ENCODE assay signal across 19 cellular contexts in the genomic region with DNA sequence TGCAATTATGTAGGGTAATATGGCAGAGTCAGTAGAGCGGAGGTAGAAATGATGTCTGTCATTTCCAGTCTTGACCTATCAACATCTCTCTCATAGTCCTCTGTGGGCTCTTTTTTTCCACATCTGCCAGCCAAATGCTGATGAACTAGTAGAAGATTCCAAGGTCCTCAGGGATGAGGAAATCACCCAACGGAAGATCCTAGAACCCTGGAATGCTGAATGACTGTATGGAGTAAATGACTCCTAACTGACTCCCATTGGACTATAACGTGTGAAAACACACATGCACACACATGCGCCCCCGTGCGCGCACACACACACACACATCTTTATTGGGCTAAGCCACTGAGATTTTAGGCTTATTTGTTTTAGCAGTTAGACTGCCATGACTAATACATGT.
DNase-seq lines count a peak whose midpoint lies in the region; TF ChIP-seq lines count a peak whose summit lies in the region.
"Had no signal": no experiment of that assay in that cellular context is flagged by ENCODE, and none has a peak within 500 bp of the region (broad histone marks: within the 10 kb centered on the region; RNA-seq: fewer than 3 reads in every experiment).

No MANE protein-coding gene starts in this region.

- no peak overlapping the region for H3K4me3 ChIP-seq in GM23248
- no peak overlapping the region for H3K4me3 ChIP-seq in fibroblast of mammary gland (ENCODE audit: control insufficient read depth, low read depth, low read length)
- H3K4me3 ChIP-seq in H7 (ENCODE audit: insufficient read depth, low read depth, low read length) = no peak overlapping the region
- H3K4me3 ChIP-seq: GM12878, GM23338, HAP-1 had no signal

- no peak overlapping the region for H3K27ac ChIP-seq in GM23248
- H3K27ac ChIP-seq: 22Rv1 had no signal

- no peaks in the 10 kb centered on the region for H3K79me2 ChIP-seq in GM23248 (ENCODE audit: insufficient read depth)

- no peak overlapping the region for H3K9ac ChIP-seq in GM23248

- TF ChIP-seq CTCF in fibroblast of mammary gland (conservative IDR thresholded peaks at IDR 0.05; ENCODE audit: control insufficient read depth, insufficient read depth, low read depth, low read length) = no peak

- peaks cover 29% of the 10 kb centered on the region for H3K4me1 ChIP-seq in GM23248 (ENCODE audit: insufficient read depth)
- H3K4me1 ChIP-seq: HAP-1 had no signal

- no peaks in the 10 kb centered on the region for H3K9me3 ChIP-seq in GM23248 (ENCODE audit: low read depth)
- H3K9me3 ChIP-seq: HAP-1 had no signal

- H3K4me2 ChIP-seq in GM23248 (ENCODE audit: unreplicated experiment) = no peak overlapping the region
- H3K4me2 ChIP-seq: GM23338 had no signal

- H4K20me1 ChIP-seq in GM23248 (ENCODE audit: insufficient read depth) = no peaks in the 10 kb centered on the region

- H3K27me3 ChIP-seq in GM23248 (replicated peaks; ENCODE audit: insufficient read depth) (no peaks in the 10 kb centered on the region), H7 (ENCODE audit: control insufficient read depth, insufficient read depth, low read length) (no peaks in the 10 kb centered on the region)

- in situ Hi-C loops in GM23248 (cut with MboI) = no loop called here

- no peak overlapping the region for H2AFZ ChIP-seq in GM23248
- H2AFZ ChIP-seq: GM23338 had no signal

- H3K9me2 ChIP-seq in GM23248 (ENCODE audit: insufficient read depth) = no peaks in the 10 kb centered on the region

- DNase-seq in AG08395 (ENCODE audit: low spot score) (peak; percentile 13), EL (peak; percentile 16), GM23248 (peak; percentile 29), fibroblast of mammary gland (ENCODE audit: low read depth) (peak; percentile 32), H7 (no peak), UCSD-AML1 (lab: John Stamatoyannopoulos, UW; ENCODE audit: unreplicated experiment) (no peak), kidney glomerular epithelial cell (lab: John Stamatoyannopoulos, UW) (no peak), GDM1 (lab: John Stamatoyannopoulos, UW) (no peak)
- DNase-seq: C1 segment of cervical spinal cord; Calu3; CD8-positive, alpha-beta T cell; DMS53; DMS79 treated with DMSO at 0.1 percent for 48 hours; GF-D8; HFFc6 had no signal

- peaks cover 23% of the 10 kb centered on the region for H3F3A ChIP-seq in GM23248 (ENCODE audit: insufficient read depth)

- H3K36me3 ChIP-seq in GM23248 (ENCODE audit: low read depth) = no peaks in the 10 kb centered on the region
- H3K36me3 ChIP-seq in H7 (replicated peaks; ENCODE audit: control insufficient read depth, insufficient read depth, low read length) = no peaks in the 10 kb centered on the region
- H3K36me3 ChIP-seq: HAP-1 had no signal

- WGBS in GM23248 (ENCODE audit: low coverage in 1 of 2, low lambda C conversion rate in 2 of 2, missing lambda C conversion rate in 2 of 2), 2 experiments = 65 to 68% methylated on average over 7 of the region's 7 CpGs

Comparison
In these comparisons a context has a peak if more than half of its experiments do, and no peak if none do; other contexts are left out.
1. DNase-seq: peak in AG08395 (single experiment), EL (single experiment), GM23248 (single experiment) and fibroblast of mammary gland (single experiment); none in H7 (single experiment), UCSD-AML1 (single experiment), kidney glomerular epithelial cell (single experiment) and GDM1 (single experiment).